ENCODE assay signal across 10 cellular contexts in the genomic region with DNA sequence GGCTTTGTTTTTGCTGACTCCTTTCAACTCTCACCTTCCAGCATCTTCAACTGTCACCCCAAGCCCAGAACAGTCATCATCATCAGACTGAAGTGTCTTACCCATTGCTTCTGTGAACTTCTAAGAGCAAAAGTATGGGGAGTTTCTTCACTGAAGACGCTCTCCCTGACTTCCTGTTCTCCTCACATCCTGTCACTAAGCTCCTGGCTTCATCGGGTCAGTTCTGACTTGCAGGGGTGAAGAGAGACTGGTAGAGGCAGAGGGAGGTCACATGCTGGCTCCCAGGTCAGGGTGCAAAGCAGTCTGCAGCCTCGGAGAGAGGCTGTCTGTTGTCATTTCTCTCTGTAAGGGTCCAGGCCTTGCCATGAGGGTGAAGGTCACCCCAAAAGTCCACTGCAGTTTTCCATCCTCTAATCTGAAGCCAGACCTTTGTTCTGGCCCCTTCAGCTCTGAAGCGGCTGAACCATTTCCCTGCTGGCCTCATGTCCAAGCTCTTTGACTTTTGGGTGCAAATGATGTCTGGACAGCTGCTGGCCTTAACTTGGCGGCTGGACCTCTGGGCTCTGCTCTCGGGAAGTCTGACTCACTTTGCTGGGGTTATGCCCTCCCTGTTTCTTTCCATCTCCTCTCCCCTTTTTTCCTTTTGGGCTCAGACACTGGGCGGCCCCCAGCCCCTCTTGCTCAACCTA.
A peak's percentile ranks its signal among the peaks of the same experiment; 100 is the strongest.
DNase-seq lines count a peak whose midpoint lies in the region; FAIRE-seq and TF ChIP-seq lines count a peak whose summit lies in the region.
"Had no signal": no experiment of that assay in that cellular context is flagged by ENCODE, and none has a peak within 500 bp of the region (broad histone marks: within the 10 kb centered on the region; RNA-seq: fewer than 3 reads in every experiment).

No MANE protein-coding gene starts in this region.

- H3K4me2 ChIP-seq in H1 (ENCODE audit: insufficient read depth in 1 of 2, low read depth in 2 of 2, low read length in 2 of 2) = no peak overlapping the region
- no peak overlapping the region for H3K4me2 ChIP-seq in neuronal stem cell (ENCODE audit: insufficient read depth, low read length, poor library complexity, severe bottlenecking)

- no peaks in the 10 kb centered on the region for H3K79me2 ChIP-seq in H1 (ENCODE audit: control insufficient read depth in 1 of 2, insufficient read depth in 2 of 2, low read length in 2 of 2)

- no peak overlapping the region for H3K27ac ChIP-seq in CD4-positive, alpha-beta memory T cell (ENCODE audit: low read depth, low read length)
- no peak overlapping the region for H3K27ac ChIP-seq in H1 (ENCODE audit: low read depth, low read length)
- no peak overlapping the region for H3K27ac ChIP-seq in neuronal stem cell (replicated peaks; ENCODE audit: low read length)
- H3K27ac ChIP-seq in caudate nucleus (ENCODE audit: low read depth, low read length) = no peak overlapping the region

- no peak overlapping the region for H3K18ac ChIP-seq in H1 (ENCODE audit: extremely low read depth, low read length)
- no peak overlapping the region for H3K18ac ChIP-seq in neuronal stem cell (ENCODE audit: low read length)

- H2AFZ ChIP-seq in H1 (ENCODE audit: low read length) = 0 out of 2 replicates have a peak overlapping the region, but pooled peaks have one; percentile 50
- peak overlapping the region; percentile 93 for H2AFZ ChIP-seq in neuronal stem cell (ENCODE audit: low read length)

- WGBS in H1 (ENCODE audit: extremely low coverage in 1 of 2, insufficient coverage in 1 of 2, insufficient read length in 1 of 2, insufficient replicate concordance in 2 of 2, low coverage in 1 of 2, low lambda C conversion rate in 2 of 2, missing lambda C conversion rate in 1 of 2), 2 experiments = 90% methylated on average over 7 of the region's 7 CpGs; no CpG with 5 or more reads in 1 of the 2 experiments
- WGBS in neuronal stem cell (ENCODE audit: extremely low coverage in 2 of 2, insufficient read length in 2 of 2, insufficient replicate concordance in 1 of 2), 2 donors = no CpG with 5 or more reads among the region's 7 CpGs

- H3K36me3 ChIP-seq in CD4-positive, alpha-beta memory T cell (ENCODE audit: insufficient read depth, low read length) = no peaks in the 10 kb centered on the region
- no peaks in the 10 kb centered on the region for H3K36me3 ChIP-seq in H1 (ENCODE audit: control insufficient read depth in 2 of 4, insufficient read depth in 4 of 4, low read length in 3 of 4)
- no peaks in the 10 kb centered on the region for H3K36me3 ChIP-seq in neuronal stem cell (replicated peaks in 1 of 2; ENCODE audit: control insufficient read depth in 2 of 2, insufficient read depth in 2 of 2, low read length in 2 of 2)

- H3K27me3 ChIP-seq in CD4-positive, alpha-beta memory T cell (ENCODE audit: insufficient read depth, low read length) = no peaks in the 10 kb centered on the region
- no peaks in the 10 kb centered on the region for H3K27me3 ChIP-seq in H1 (replicated peaks in 1 of 4; ENCODE audit: control insufficient read depth in 3 of 4, extremely low read depth in 1 of 4, insufficient read depth in 3 of 4, low read length in 3 of 4)
- H3K27me3 ChIP-seq in neuronal stem cell (ENCODE audit: control insufficient read depth in 3 of 3, insufficient read depth in 3 of 3, low read depth in 1 of 3, low read length in 3 of 3) = no peaks in the 10 kb centered on the region

- peaks cover 23% of the 10 kb centered on the region for H3K4me1 ChIP-seq in CD4-positive, alpha-beta memory T cell (ENCODE audit: insufficient read depth, low read length)
- H3K4me1 ChIP-seq in H1 (replicated peaks in 1 of 4; ENCODE audit: control insufficient read depth in 3 of 4, insufficient read depth in 4 of 4, low read length in 3 of 4) = no peaks in the 10 kb centered on the region; a peak in 1 of 7 replicates
- H3K4me1 ChIP-seq in neuronal stem cell (ENCODE audit: control insufficient read depth in 2 of 2, insufficient read depth in 1 of 2, low read depth in 1 of 2, low read length in 2 of 2) = peaks cover 9 to 12% of the 10 kb centered on the region in 2 donors

- no peak overlapping the region for H4K91ac ChIP-seq in H1 (replicated peaks; ENCODE audit: insufficient read length, low read length)
- H4K91ac ChIP-seq in neuronal stem cell (ENCODE audit: low read depth, low read length, poor library complexity) = no peak overlapping the region

- TF ChIP-seq POLR2A in H1 (IDR thresholded peaks at IDR 0.05; ENCODE audit: control extremely low read depth in 1 of 2, low read depth in 2 of 2, low read length in 2 of 2) = no peak

- no peak for TF ChIP-seq RAD21 in H1 (IDR thresholded peaks at IDR 0.05 in 1 of 2, conservative IDR thresholded peaks at IDR 0.05 in 1 of 2; ENCODE audit: low read depth in 2 of 2, low read length in 2 of 2)

- TF ChIP-seq CTCF in H1 (IDR thresholded peaks at IDR 0.05; ENCODE audit: control extremely low read depth in 1 of 3, insufficient read depth in 1 of 3, low read depth in 1 of 3, low read length in 3 of 3) = no peak

- FAIRE-seq in H1 (lab: Jason Lieb, UNC) = no peak

- H3K23ac ChIP-seq in H1 (ENCODE audit: insufficient read length) = no peak overlapping the region
- H3K23ac ChIP-seq in neuronal stem cell (ENCODE audit: low read depth, low read length, poor library complexity) = no peak overlapping the region

- no peaks in the 10 kb centered on the region for H3K36me3 Mint-ChIP-seq in CD4-positive, alpha-beta memory T cell

- H3K4ac ChIP-seq in H1 (replicated peaks; ENCODE audit: insufficient read length, low read depth, low read length) = no peak overlapping the region
- H3K4ac ChIP-seq in neuronal stem cell (ENCODE audit: low read length) = no peak overlapping the region

- no peaks in the 10 kb centered on the region for H3K79me1 ChIP-seq in H1 (ENCODE audit: low read depth, low read length)
- H3K79me1 ChIP-seq in neuronal stem cell (ENCODE audit: low read depth, low read length) = no peaks in the 10 kb centered on the region

- peaks cover 3 to 5% of the 10 kb centered on the region in 2 donors for H3K27me3 Mint-ChIP-seq in CD4-positive, alpha-beta memory T cell

- no peak overlapping the region for H2BK120ac ChIP-seq in H1 (replicated peaks; ENCODE audit: low read depth, low read length)
- no peak overlapping the region for H2BK120ac ChIP-seq in neuronal stem cell (ENCODE audit: low read depth, low read length)

- no peak overlapping the region for H3K4me3 ChIP-seq in CD4-positive, alpha-beta memory T cell (ENCODE audit: low read length in 2 of 2)
- no peak overlapping the region for H3K4me3 ChIP-seq in H1 (ENCODE audit: extremely low read depth in 1 of 4, insufficient read depth in 2 of 4, low read depth in 3 of 4, low read length in 4 of 4)
- no peak overlapping the region for H3K4me3 ChIP-seq in neuronal stem cell (ENCODE audit: low read length in 2 of 2)

- H4K8ac ChIP-seq in H1 (ENCODE audit: extremely low read depth, insufficient read depth, low read length) (no peak overlapping the region), neuronal stem cell (ENCODE audit: low read depth, low read length) (peak overlapping the region; percentile 56)

- DNase-seq in CD4-positive, alpha-beta memory T cell = no peak
- DNase-seq in MV-4-11 (lab: John Stamatoyannopoulos, UW) (peak; percentile 41), H1 (ENCODE audit: low read depth in 1 of 2, low spot score in 2 of 2) (no peak), neuronal stem cell (ENCODE audit: low spot score) (no peak), caudate nucleus (lab: John Stamatoyannopoulos, UW) (no peak), cortex of kidney (lab: John Stamatoyannopoulos, UW) (no peak), NCI-H2107 treated with DMSO at 0.1 percent for 48 hours (lab: John Stamatoyannopoulos, UW; ENCODE audit: unreplicated experiment) (no peak), kidney tubule cell (ENCODE audit: low spot score) (no peak)
- DNase-seq: NCI-H524 treated with DMSO at 0.1 percent for 48 hours; stimulated activated CD4-positive, alpha-beta T cell treated with anti-CD3 and anti-CD28 coated beads, Interleukin-4, amount 100 ng/mL, for 24 hours had no signal

- H2AK5ac ChIP-seq in H1 (ENCODE audit: low read depth, low read length) (no peak overlapping the region), neuronal stem cell (ENCODE audit: low read depth, low read length) (peak overlapping the region; percentile 84)

- H3K56ac ChIP-seq in H1 (replicated peaks; ENCODE audit: insufficient read length, low read depth, low read length) = no peak overlapping the region

- H3K23me2 ChIP-seq in H1 (ENCODE audit: low read depth, low read length) = no peaks in the 10 kb centered on the region

- H4K5ac ChIP-seq in H1 (ENCODE audit: insufficient read length, low read depth, low read length) = no peak overlapping the region

- no peak overlapping the region for H2BK20ac ChIP-seq in H1 (ENCODE audit: low read length)

- no peaks in the 10 kb centered on the region for H3K9me3 Mint-ChIP-seq in CD4-positive, alpha-beta memory T cell

- no peak for TF ChIP-seq EP300 in H1 (IDR thresholded peaks at IDR 0.05; ENCODE audit: borderline replicate concordance in 1 of 2, low read depth in 2 of 2, low read length in 2 of 2)

- no peak overlapping the region for H3K14ac ChIP-seq in H1 (ENCODE audit: insufficient read length)
- no peak overlapping the region for H3K14ac ChIP-seq in neuronal stem cell (ENCODE audit: low read length)

- no peak overlapping the region for H2BK5ac ChIP-seq in H1 (ENCODE audit: low read depth, low read length)
- no peak overlapping the region for H2BK5ac ChIP-seq in neuronal stem cell (ENCODE audit: low read length)

- H3K4me3 Mint-ChIP-seq in CD4-positive, alpha-beta memory T cell = peak overlapping the region in 3 of 8 donors; percentile 1 to 38 (median 9)

- no peaks in the 10 kb centered on the region for H4K20me1 ChIP-seq in H1 (replicated peaks in 1 of 2; ENCODE audit: control insufficient read depth in 1 of 2, insufficient read depth in 2 of 2, low read length in 2 of 2)

- H2BK12ac ChIP-seq in H1 (ENCODE audit: low read depth, low read length) (no peak overlapping the region), neuronal stem cell (ENCODE audit: low read length) (peak overlapping the region; percentile 16)

- H2BK15ac ChIP-seq in H1 (ENCODE audit: low read length) = no peak overlapping the region
- H2BK15ac ChIP-seq in neuronal stem cell (ENCODE audit: low read length) = no peak overlapping the region

- POLR2A ChIA-PET in CD4-positive, alpha-beta memory T cell (lab: Charles Lee; ENCODE audit: partially characterized antibody) = no interaction called here
- POLR2A ChIA-PET in H1 (lab: Charles Lee; ENCODE audit: partially characterized antibody) = no interaction called here

- intact Hi-C loops in CD4-positive, alpha-beta memory T cell (cut with micrococcal nuclease) = loop anchor here (2.0 to 5.0 kb wide), 4 partner anchors 479 to 914 kb away; no protein-coding TSS in a partner anchor

- no peak overlapping the region for H3K9ac ChIP-seq in H1 (replicated peaks in 1 of 4; ENCODE audit: extremely low read depth in 1 of 4, low read depth in 3 of 4, low read length in 3 of 4)
- no peak overlapping the region for H3K9ac ChIP-seq in neuronal stem cell (ENCODE audit: low read depth, low read length, poor library complexity)

- H3K4me1 Mint-ChIP-seq in CD4-positive, alpha-beta memory T cell = peaks cover 17 to 36% (median 26%) of the 10 kb centered on the region in 4 donors

- peak overlapping the region in 5 of 7 donors; percentile 0 to 78 (median 54) for H3K27ac Mint-ChIP-seq in CD4-positive, alpha-beta memory T cell

- CTCF ChIA-PET in CD4-positive, alpha-beta memory T cell (lab: Charles Lee; ENCODE audit: partially characterized antibody) = interaction anchor here (0.9 to 3.4 kb wide), 18 partner anchors 8 to 496 kb away, joined by 3 to 65 read pairs (median 8); no protein-coding TSS in a partner anchor
- CTCF ChIA-PET in H1 (lab: Charles Lee; ENCODE audit: partially characterized antibody) = interaction anchor here (0.5 to 3.3 kb wide), 17 partner anchors 9 to 1426 kb away, joined by 3 to 42 read pairs (median 5); no protein-coding TSS in a partner anchor

- H3K9me3 ChIP-seq in CD4-positive, alpha-beta memory T cell (ENCODE audit: control insufficient read depth in 1 of 2, low read length in 2 of 2) = no peaks in the 10 kb centered on the region
- H3K9me3 ChIP-seq in H1 (ENCODE audit: insufficient read depth in 2 of 2, low read depth in 1 of 2, low read length in 1 of 2) (no peaks in the 10 kb centered on the region; a peak in 1 of 4 replicates), neuronal stem cell (replicated peaks in 1 of 2; ENCODE audit: control insufficient read depth in 2 of 2, insufficient read depth in 1 of 2, low read depth in 1 of 2, low read length in 2 of 2) (peaks cover 0 to 7% of the 10 kb centered on the region in 2 donors)
